ENCODE assay signal across 38 cellular contexts in the genomic region with DNA sequence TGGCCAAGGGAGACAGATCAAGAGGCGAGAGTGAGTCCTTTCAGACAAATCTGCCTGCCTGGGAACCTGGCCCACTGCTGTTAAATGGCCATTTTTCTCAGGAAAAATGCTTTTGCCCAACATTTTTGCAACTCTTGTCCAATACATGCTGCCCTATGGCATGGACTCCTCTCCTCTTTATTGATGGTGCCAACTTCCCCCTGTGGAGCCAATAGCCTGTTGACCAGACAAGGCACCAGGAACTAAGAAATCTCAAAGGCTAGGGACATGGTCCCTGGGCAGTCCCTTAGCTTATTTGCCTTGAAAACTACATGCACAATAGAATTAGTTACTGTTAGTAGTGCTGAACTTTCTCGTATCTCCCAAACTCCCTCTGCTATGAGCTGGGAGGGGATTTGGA.
"Had no signal": no experiment of that assay in that cellular context is flagged by ENCODE, and none has a peak within 500 bp of the region (broad histone marks: within the 10 kb centered on the region; RNA-seq: fewer than 3 reads in every experiment).

No MANE protein-coding gene starts in this region.

- H3K27me3 Mint-ChIP-seq: activated naive CD4-positive, alpha-beta T cell treated with anti-CD3 and anti-CD28 coated beads, Interleukin-2, amount 10 ng/mL, durations not matched to agents 7 days and 5 days; activated naive CD4-positive, alpha-beta T cell treated with anti-CD3 and anti-CD28 coated beads, Interleukin-2, amount 50 U/mL, for 24 hours; activated naive CD8-positive, alpha-beta T cell; activated naive CD8-positive, alpha-beta T cell treated with anti-CD3 and anti-CD28 coated beads for 36 hours; activated naive CD8-positive, alpha-beta T cell treated with anti-CD3 and anti-CD28 coated beads, Interleukin-2, amount 10 ng/mL, durations not matched to agents 7 days and 5 days; activated naive CD8-positive, alpha-beta T cell treated with anti-CD3 and anti-CD28 coated beads, Interleukin-2, amount 50 U/mL, for 24 hours; activated T-cell treated with anti-CD3 and anti-CD28 coated beads, Interleukin-2, amount 50 U/mL, for 24 hours; activated T-helper 17 cell treated with anti-CD3 and anti-CD28 coated beads, Interleukin-2, amount 50 U/mL, for 72 hours; brain; central memory CD8-positive, alpha-beta T cell had no signal

- H3K4me1 ChIP-seq: adrenal gland, ascending aorta, body of pancreas, breast epithelium had no signal

- ATAC-seq: activated naive CD4-positive, alpha-beta T cell treated with anti-CD3 and anti-CD28 coated beads, Interleukin-2, amount 50 U/mL, for 72 hours; activated naive CD8-positive, alpha-beta T cell treated with anti-CD3 and anti-CD28 coated beads, Interleukin-2, amount 50 U/mL, for 24 hours; activated T-cell treated with anti-CD3 and anti-CD28 coated beads, Interleukin-2, amount 50 U/mL, for 4 hours; activated T-cell treated with anti-CD3 and anti-CD28 coated beads, Interleukin-2, amount 50 U/mL, for 72 hours; activated T-helper 17 cell treated with anti-CD3 and anti-CD28 coated beads, Interleukin-2, amount 50 U/mL, for 72 hours; body of pancreas had no signal

- H3K27ac Mint-ChIP-seq: activated naive CD4-positive, alpha-beta T cell treated with anti-CD3 and anti-CD28 coated beads for 36 hours; activated naive CD4-positive, alpha-beta T cell treated with anti-CD3 and anti-CD28 coated beads, Interleukin-2, amount 10 ng/mL, durations not matched to agents 7 days and 5 days; activated naive CD4-positive, alpha-beta T cell treated with anti-CD3 and anti-CD28 coated beads, Interleukin-2, amount 50 U/mL, for 24 hours; activated naive CD4-positive, alpha-beta T cell treated with anti-CD3 and anti-CD28 coated beads, Interleukin-2, amount 50 U/mL, for 72 hours; activated naive CD8-positive, alpha-beta T cell; activated naive CD8-positive, alpha-beta T cell treated with anti-CD3 and anti-CD28 coated beads for 36 hours; activated naive CD8-positive, alpha-beta T cell treated with anti-CD3 and anti-CD28 coated beads, Interleukin-2, amount 10 ng/mL, durations not matched to agents 7 days and 5 days; activated naive CD8-positive, alpha-beta T cell treated with anti-CD3 and anti-CD28 coated beads, Interleukin-2, amount 50 U/mL, for 24 hours; activated T-cell treated with anti-CD3 and anti-CD28 coated beads, Interleukin-2, amount 50 U/mL, for 24 hours; activated T-cell treated with anti-CD3 and anti-CD28 coated beads, Interleukin-2, amount 50 U/mL, for 72 hours; activated T-helper 1 cell treated with anti-CD3 and anti-CD28 coated beads, Interleukin-12 subunit alpha, Interleukin-12 subunit beta, Interleukin-2, Interleukin-4 antibody, amounts not matched to agents 30 ng/mL and 10 ng/mL and 1 ng/mL, durations not matched to agents 14 hours and 24 hours and 36 hours; activated T-helper 17 cell treated with anti-CD3 and anti-CD28 coated beads, Interleukin-2, amount 50 U/mL, for 72 hours; activated T-helper 2 cell treated with anti-CD3 and anti-CD28 coated beads, Interferon-gamma antibody, Interleukin-2, Interleukin-4, amounts not matched to agents 10 μg/mL and 5 μg/mL and 100 μg/mL, durations not matched to agents 14 hours and 24 hours and 36 hours; brain had no signal

- H3K36me3 ChIP-seq: adrenal gland, breast epithelium, cardiac muscle cell had no signal

- H3K27ac ChIP-seq: adrenal gland, ascending aorta, body of pancreas, brain microvascular endothelial cell, breast epithelium, cardiac muscle cell had no signal

- DNase-seq: activated effector memory CD4-positive, alpha-beta T cell treated with anti-CD3 and anti-CD28 coated beads, Interleukin-2, amount 50 U/mL, for 16 hours; activated effector memory CD4-positive, alpha-beta T cell treated with Interleukin-2 at 50 U/mL for 16 hours; activated gamma-delta T cell; activated gamma-delta T cell treated with Interleukin-2 at 50 U/mL for 16 hours; activated naive CD4-positive, alpha-beta T cell; activated naive CD4-positive, alpha-beta T cell treated with anti-CD3 and anti-CD28 coated beads for 36 hours; activated naive CD4-positive, alpha-beta T cell treated with anti-CD3 and anti-CD28 coated beads, Interleukin-2, amount 10 ng/mL, durations not matched to agents 7 days and 5 days; activated naive CD4-positive, alpha-beta T cell treated with anti-CD3 and anti-CD28 coated beads, Interleukin-2, amount 50 U/mL, for 16 hours; activated naive CD4-positive, alpha-beta T cell treated with Interleukin-2 at 50 U/mL for 16 hours; activated naive CD8-positive, alpha-beta T cell treated with anti-CD3 and anti-CD28 coated beads for 36 hours; activated naive CD8-positive, alpha-beta T cell treated with anti-CD3 and anti-CD28 coated beads, Interleukin-2, amount 10 ng/mL, durations not matched to agents 7 days and 5 days; activated naive CD8-positive, alpha-beta T cell treated with anti-CD3 and anti-CD28 coated beads, Interleukin-2, amount 50 U/mL, for 24 hours; activated T-cell treated with anti-CD3 and anti-CD28 coated beads, Interleukin-2, amount 50 U/mL, for 1 hour; activated T-cell treated with anti-CD3 and anti-CD28 coated beads, Interleukin-2, amount 50 U/mL, for 24 hours; activated T-cell treated with anti-CD3 and anti-CD28 coated beads, Interleukin-2, amount 50 U/mL, for 4 hours; activated T-cell treated with anti-CD3 and anti-CD28 coated beads, Interleukin-2, amount 50 U/mL, for 48 hours; activated T-cell treated with anti-CD3 and anti-CD28 coated beads, Interleukin-2, amount 50 U/mL, for 72 hours; adrenal gland; amniotic stem cell; amygdala; anterior cingulate cortex; aorta; body of pancreas; brain microvascular endothelial cell; caudate nucleus; central memory CD4-positive, alpha-beta T cell; cerebellar nuclear complex had no signal

- H3K27me3 ChIP-seq: adrenal gland, ascending aorta, body of pancreas, brain microvascular endothelial cell, breast epithelium, cardiac muscle cell had no signal

- H3K4me3 Mint-ChIP-seq: activated naive CD4-positive, alpha-beta T cell treated with anti-CD3 and anti-CD28 coated beads for 36 hours; activated naive CD4-positive, alpha-beta T cell treated with anti-CD3 and anti-CD28 coated beads, Interleukin-2, amount 10 ng/mL, durations not matched to agents 7 days and 5 days; activated naive CD4-positive, alpha-beta T cell treated with anti-CD3 and anti-CD28 coated beads, Interleukin-2, amount 50 U/mL, for 24 hours; activated naive CD8-positive, alpha-beta T cell; activated naive CD8-positive, alpha-beta T cell treated with anti-CD3 and anti-CD28 coated beads for 36 hours; activated naive CD8-positive, alpha-beta T cell treated with anti-CD3 and anti-CD28 coated beads, Interleukin-2, amount 10 ng/mL, durations not matched to agents 7 days and 5 days; activated naive CD8-positive, alpha-beta T cell treated with anti-CD3 and anti-CD28 coated beads, Interleukin-2, amount 50 U/mL, for 24 hours; activated T-cell treated with anti-CD3 and anti-CD28 coated beads, Interleukin-2, amount 50 U/mL, for 24 hours; activated T-cell treated with anti-CD3 and anti-CD28 coated beads, Interleukin-2, amount 50 U/mL, for 4 hours; activated T-cell treated with anti-CD3 and anti-CD28 coated beads, Interleukin-2, amount 50 U/mL, for 72 hours; activated T-helper 1 cell treated with anti-CD3 and anti-CD28 coated beads, Interleukin-12 subunit alpha, Interleukin-12 subunit beta, Interleukin-2, Interleukin-4 antibody, amounts not matched to agents 30 ng/mL and 10 ng/mL and 1 ng/mL, durations not matched to agents 14 hours and 24 hours and 36 hours; activated T-helper 17 cell treated with anti-CD3 and anti-CD28 coated beads, Interleukin-2, amount 50 U/mL, for 72 hours; brain; central memory CD8-positive, alpha-beta T cell had no signal

- H3K4me3 ChIP-seq: adrenal gland, ascending aorta, body of pancreas, breast epithelium, cardiac muscle cell had no signal

- H3K4me1 Mint-ChIP-seq: activated naive CD4-positive, alpha-beta T cell treated with anti-CD3 and anti-CD28 coated beads, Interleukin-2, amount 10 ng/mL, durations not matched to agents 7 days and 5 days; activated naive CD4-positive, alpha-beta T cell treated with anti-CD3 and anti-CD28 coated beads, Interleukin-2, amount 50 U/mL, for 24 hours; activated naive CD8-positive, alpha-beta T cell treated with anti-CD3 and anti-CD28 coated beads for 36 hours; activated naive CD8-positive, alpha-beta T cell treated with anti-CD3 and anti-CD28 coated beads, Interleukin-2, amount 50 U/mL, for 24 hours; activated T-helper 17 cell treated with anti-CD3 and anti-CD28 coated beads, Interleukin-2, amount 50 U/mL, for 72 hours; brain; central memory CD8-positive, alpha-beta T cell had no signal
